8 cellular contexts compared by ENCODE assay signal in genomic region chr6:2110504-2110903, GRCh38.
DNase-seq lines count a peak whose midpoint lies in the region; ATAC-seq and TF ChIP-seq lines count a peak whose summit lies in the region.

No MANE protein-coding gene starts in this region.

- H3K27ac ChIP-seq in lower lobe of right lung: no peak overlapping the region

- DNase-seq in WTC11 (ENCODE audit: low spot score): no peak
- no peak for DNase-seq in lower lobe of right lung
- DNase-seq in mesenteric fat pad (ENCODE audit: low spot score): no peak
- no peak for DNase-seq in NCI-H2171 (lab: John Stamatoyannopoulos, UW)
- DNase-seq in NCI-H1417 treated with DMSO at 0.1 percent for 48 hours (lab: John Stamatoyannopoulos, UW): no peak
- no peak for DNase-seq in left ventricle myocardium superior

- H3K9me3 ChIP-seq in lower lobe of right lung: no peaks in the 10 kb centered on the region

- no peak overlapping the region for H3K4me3 ChIP-seq in lower lobe of right lung

- no peaks in the 10 kb centered on the region for H3K9me3 Mint-ChIP-seq in WTC11

- no peaks in the 10 kb centered on the region for H3K36me3 ChIP-seq in lower lobe of right lung

- H3K27me3 Mint-ChIP-seq in WTC11 (ENCODE audit: low read depth): no peaks in the 10 kb centered on the region

- peaks cover 14% of the 10 kb centered on the region for H3K4me1 Mint-ChIP-seq in WTC11

- TF ChIP-seq CTCF in WTC11 (IDR thresholded peaks at IDR 0.05): no peak
- TF ChIP-seq CTCF in lower lobe of right lung (IDR thresholded peaks at IDR 0.05): no peak

- peak; percentile 68 for ATAC-seq in GM18511 (IDR thresholded peaks at IDR 0.05; ENCODE audit: unreplicated experiment)
- peak; percentile 61 for ATAC-seq in GM21515 (IDR thresholded peaks at IDR 0.05; ENCODE audit: unreplicated experiment)
- ATAC-seq in WTC11: no peak
- peak; percentile 24 to 50 for ATAC-seq in lower lobe of right lung
- ATAC-seq in left ventricle myocardium superior: no peak

- peaks cover 12% of the 10 kb centered on the region for H3K4me1 ChIP-seq in lower lobe of right lung

- no peaks in the 10 kb centered on the region for H3K36me3 Mint-ChIP-seq in WTC11

- no peak overlapping the region for H3K4me3 Mint-ChIP-seq in WTC11

- POLR2A ChIA-PET in WTC11 (lab: Charles Lee): no interaction called here

- intact Hi-C loops in lower lobe of right lung (cut with DNase I) (no loop called here), left ventricle myocardium superior (cut with micrococcal nuclease) (no loop called here)

- no peak overlapping the region for H3K27ac Mint-ChIP-seq in WTC11

- CTCF ChIA-PET in WTC11 (lab: Charles Lee): no interaction called here

- no peaks in the 10 kb centered on the region for H3K27me3 ChIP-seq in lower lobe of right lung (ENCODE audit: low read depth)

TF ChIP-seq in WTC11, 78 proteins besides CTCF, POLR2A, EP300 and RAD21:
- TF ChIP-seq ATF1 (CRISPR knock-in tag; IDR thresholded peaks at IDR 0.05) (no peak), ZBTB21 (CRISPR knock-in tag; IDR thresholded peaks at IDR 0.05; ENCODE audit: borderline replicate concordance) (no peak), ATF2 (CRISPR knock-in tag; IDR thresholded peaks at IDR 0.05; ENCODE audit: borderline replicate concordance, low read depth) (no peak), ZNF281 (CRISPR knock-in tag; IDR thresholded peaks at IDR 0.05) (no peak), AFF4 (CRISPR knock-in tag; IDR thresholded peaks at IDR 0.05; ENCODE audit: borderline replicate concordance) (no peak), GTF2I (CRISPR knock-in tag; conservative IDR thresholded peaks at IDR 0.05) (no peak), FOXP4 (CRISPR knock-in tag; IDR thresholded peaks at IDR 0.05) (no peak), ARID4B (CRISPR knock-in tag; IDR thresholded peaks at IDR 0.05; ENCODE audit: borderline replicate concordance) (no peak), ZNF121 (CRISPR knock-in tag; IDR thresholded peaks at IDR 0.05) (0 out of 2 replicates have a peak, but pooled peaks have one; percentile 3)
TF ChIP-seq in WTC11: peak in this region for 1.

Comparison
In these comparisons a context has a peak if more than half of its experiments do, and no peak if none do; other contexts are left out.
1. ATAC-seq: peak in GM18511 (single experiment), GM21515 (single experiment) and lower lobe of right lung (2 of 2); none in WTC11 (single experiment) and left ventricle myocardium superior (single experiment).